Comparison of ENCODE assay signal across 27 cellular contexts in the genomic region with DNA sequence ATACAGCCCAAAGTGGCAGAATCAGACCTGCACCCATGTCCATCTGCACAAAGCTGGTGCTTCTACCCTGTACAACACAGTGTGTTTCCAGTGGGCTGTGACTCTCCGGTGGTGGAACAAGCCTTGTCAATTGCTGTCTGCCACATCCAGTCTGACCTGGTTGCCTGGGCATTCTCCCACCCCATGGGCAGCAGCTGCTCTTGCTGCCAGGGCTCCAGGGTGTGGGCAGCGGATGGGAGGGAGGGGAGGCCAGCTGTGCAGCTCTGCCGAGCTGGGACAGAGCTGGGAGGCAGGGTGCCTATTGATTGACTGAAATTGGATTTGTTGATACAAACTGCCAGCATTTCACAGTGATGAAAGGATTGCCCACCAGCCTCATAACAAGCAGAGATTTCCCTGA.
DNase-seq lines count a peak whose midpoint lies in the region; ATAC-seq and TF ChIP-seq lines count a peak whose summit lies in the region.
"Had no signal": no experiment of that assay in that cellular context is flagged by ENCODE, and none has a peak within 500 bp of the region (broad histone marks: within the 10 kb centered on the region; RNA-seq: fewer than 3 reads in every experiment).

No MANE protein-coding gene starts in this region.

- no peaks in the 10 kb centered on the region for H3F3A ChIP-seq in SK-N-SH (replicated peaks; ENCODE audit: insufficient read depth)
- H3F3A ChIP-seq in neural cell (ENCODE audit: insufficient read depth, low read length, poor library complexity, severe bottlenecking), result no peaks in the 10 kb centered on the region

- ATAC-seq in SK-N-SH treated with all-trans-retinoic acid at 6 μM for 48 hours, result no peak
- ATAC-seq in Right ventricle myocardium superior (ENCODE audit: poor library complexity), result no peak
- ATAC-seq: A549, T-helper 17 cell had no signal

- peaks cover 0 to 7% of the 10 kb centered on the region in 2 experiments; a peak in 1 of 4 replicates for H3K4me1 ChIP-seq in SK-N-SH (ENCODE audit: control insufficient read depth in 1 of 2, insufficient read depth in 2 of 2, low read depth in 1 of 2, low read length in 1 of 2)
- H3K4me1 ChIP-seq: A549, HAP-1 had no signal

- intact Hi-C loops in Right ventricle myocardium superior (cut with DNase I), result no loop called here

- H3K4me2 ChIP-seq in SK-N-SH, result no peak overlapping the region
- no peak overlapping the region for H3K4me2 ChIP-seq in neural cell (ENCODE audit: low read length)
- H3K4me2 ChIP-seq: A549 had no signal

- TF ChIP-seq CTCF in SK-N-SH (IDR thresholded peaks at IDR 0.05) (no peak), neural cell (IDR thresholded peaks at IDR 0.05; ENCODE audit: poor library complexity, severe bottlenecking) (no peak)

- H3K9ac ChIP-seq in SK-N-SH (no peak overlapping the region), neural cell (ENCODE audit: low read length) (peak overlapping the region; percentile 13)

- no peak overlapping the region for H2AFZ ChIP-seq in SK-N-SH (ENCODE audit: low read depth)
- H2AFZ ChIP-seq in neural cell (ENCODE audit: low read depth, low read length), result no peak overlapping the region

- H3K79me2 ChIP-seq in SK-N-SH (ENCODE audit: insufficient read depth) (no peaks in the 10 kb centered on the region), neural cell (replicated peaks; ENCODE audit: insufficient read depth, low read length) (no peaks in the 10 kb centered on the region)

- no peaks in the 10 kb centered on the region for H3K9me2 ChIP-seq in SK-N-SH
- no peaks in the 10 kb centered on the region for H3K9me2 ChIP-seq in neural cell (ENCODE audit: insufficient read depth, low read length)

- no peaks in the 10 kb centered on the region for H4K20me1 ChIP-seq in SK-N-SH (ENCODE audit: insufficient read depth)
- H4K20me1 ChIP-seq in neural cell (ENCODE audit: insufficient read depth), result no peaks in the 10 kb centered on the region

- 0% methylated on average over 1 of the region's 3 CpGs for WGBS in SK-N-SH (ENCODE audit: low lambda C conversion rate)

- DNase-seq in SK-N-SH (peak; percentile 53), NCI-H69 (lab: John Stamatoyannopoulos, UW) (peak; percentile 37), midbrain (lab: John Stamatoyannopoulos, UW) (no peak), OCI-M1 (lab: John Stamatoyannopoulos, UW) (no peak), Right ventricle myocardium superior (no peak)
- DNase-seq: AML-193; C1 segment of cervical spinal cord; CD4-positive, alpha-beta memory T cell; COR-L47; DMS79 treated with DMSO at 0.1 percent for 48 hours; HFFc6; IMR-90; KG1; MG63; NCI-H1105 treated with DMSO at 0.1 percent for 48 hours; NCI-H187; NCI-H2081 treated with DMSO at 0.1 percent for 48 hours; NCI-H345; NCI-H510A treated with DMSO at 0.1 percent for 48 hours; Peyer's patch; SIG-M5; T-helper 17 cell had no signal

- H3K9me3 ChIP-seq in SK-N-SH (no peaks in the 10 kb centered on the region), neural cell (ENCODE audit: low read length) (no peaks in the 10 kb centered on the region)
- H3K9me3 ChIP-seq: A549, HAP-1, MG63, Peyer's patch had no signal

- POLR2A ChIA-PET in SK-N-SH (lab: Yijun Ruan, JAX), result no interaction called here

- TF ChIP-seq EP300 in SK-N-SH (IDR thresholded peaks at IDR 0.05; ENCODE audit: borderline replicate concordance in 1 of 2, low read depth in 1 of 2, low read length in 1 of 2), result no peak
- TF ChIP-seq EP300 in neural cell (conservative IDR thresholded peaks at IDR 0.05; ENCODE audit: poor library complexity, severe bottlenecking), result no peak

- no peak overlapping the region for H3K27ac ChIP-seq in SK-N-SH (ENCODE audit: low read depth in 2 of 2, low read length in 1 of 2)
- H3K27ac ChIP-seq in neural cell (ENCODE audit: low read length), result no peak overlapping the region
- H3K27ac ChIP-seq: A549, Peyer's patch, SK-N-MC had no signal

- H3K4me3 ChIP-seq in SK-N-SH (ENCODE audit: low read depth in 2 of 2, low read length in 1 of 2), result no peak overlapping the region
- peak overlapping the region; percentile 13 for H3K4me3 ChIP-seq in neural cell (ENCODE audit: low read length)
- H3K4me3 ChIP-seq: A549, HAP-1, MG63, Peyer's patch, SK-N-MC had no signal

- TF ChIP-seq RAD21 in SK-N-SH (IDR thresholded peaks at IDR 0.05; ENCODE audit: low read length) (no peak), neural cell (conservative IDR thresholded peaks at IDR 0.05) (no peak)

- H3K27me3 ChIP-seq in SK-N-SH (ENCODE audit: insufficient read depth) (peaks cover 11% of the 10 kb centered on the region; the same call in 1 of the 2 replicates), neural cell (ENCODE audit: insufficient read depth, low read depth, low read length) (no peaks in the 10 kb centered on the region)
- H3K27me3 ChIP-seq: MG63, Peyer's patch had no signal

- H3K36me3 ChIP-seq in SK-N-SH (replicated peaks in 1 of 2; ENCODE audit: control insufficient read depth in 1 of 2, insufficient read depth in 2 of 2, low read length in 1 of 2) (no peaks in the 10 kb centered on the region), neural cell (ENCODE audit: insufficient read depth, low read length) (no peaks in the 10 kb centered on the region)
- H3K36me3 ChIP-seq: HAP-1, MG63, Peyer's patch had no signal

- CTCF ChIA-PET in SK-N-SH (lab: Yijun Ruan, JAX), result interaction anchor here (1.3 kb wide), 1 partner anchor 385 kb away, joined by 3 read pairs; no protein-coding TSS in a partner anchor

TF ChIP-seq in SK-N-SH, 30 proteins besides CTCF, POLR2A, EP300 and RAD21 (continues in another document):
- no peak for TF ChIP-seq NFIC (IDR thresholded peaks at IDR 0.05; ENCODE audit: borderline replicate concordance)

TF ChIP-seq in SK-N-SH treated with all-trans-retinoic acid at 6 μM for 48 hours, 23 proteins besides CTCF, POLR2A, EP300 and RAD21 (continues in another document):
- no peak for TF ChIP-seq ISL1 (CRISPR knock-in tag; IDR thresholded peaks at IDR 0.05)
- TF ChIP-seq TOX (CRISPR knock-in tag; IDR thresholded peaks at IDR 0.05; ENCODE audit: borderline replicate concordance), result no peak
- no peak for TF ChIP-seq ZNF565 (CRISPR knock-in tag; conservative IDR thresholded peaks at IDR 0.05; ENCODE audit: low read depth)
- TF ChIP-seq, protein P1, sequence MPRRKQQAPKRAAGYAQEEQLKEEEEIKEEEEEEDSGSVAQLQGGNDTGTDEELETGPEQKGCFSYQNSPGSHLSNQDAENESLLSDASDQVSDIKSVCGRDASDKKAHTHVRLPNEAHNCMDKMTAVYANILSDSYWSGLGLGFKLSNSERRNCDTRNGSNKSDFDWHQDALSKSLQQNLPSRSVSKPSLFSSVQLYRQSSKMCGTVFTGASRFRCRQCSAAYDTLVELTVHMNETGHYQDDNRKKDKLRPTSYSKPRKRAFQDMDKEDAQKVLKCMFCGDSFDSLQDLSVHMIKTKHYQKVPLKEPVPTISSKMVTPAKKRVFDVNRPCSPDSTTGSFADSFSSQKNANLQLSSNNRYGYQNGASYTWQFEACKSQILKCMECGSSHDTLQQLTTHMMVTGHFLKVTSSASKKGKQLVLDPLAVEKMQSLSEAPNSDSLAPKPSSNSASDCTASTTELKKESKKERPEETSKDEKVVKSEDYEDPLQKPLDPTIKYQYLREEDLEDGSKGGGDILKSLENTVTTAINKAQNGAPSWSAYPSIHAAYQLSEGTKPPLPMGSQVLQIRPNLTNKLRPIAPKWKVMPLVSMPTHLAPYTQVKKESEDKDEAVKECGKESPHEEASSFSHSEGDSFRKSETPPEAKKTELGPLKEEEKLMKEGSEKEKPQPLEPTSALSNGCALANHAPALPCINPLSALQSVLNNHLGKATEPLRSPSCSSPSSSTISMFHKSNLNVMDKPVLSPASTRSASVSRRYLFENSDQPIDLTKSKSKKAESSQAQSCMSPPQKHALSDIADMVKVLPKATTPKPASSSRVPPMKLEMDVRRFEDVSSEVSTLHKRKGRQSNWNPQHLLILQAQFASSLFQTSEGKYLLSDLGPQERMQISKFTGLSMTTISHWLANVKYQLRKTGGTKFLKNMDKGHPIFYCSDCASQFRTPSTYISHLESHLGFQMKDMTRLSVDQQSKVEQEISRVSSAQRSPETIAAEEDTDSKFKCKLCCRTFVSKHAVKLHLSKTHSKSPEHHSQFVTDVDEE (CRISPR knock-in tag; IDR thresholded peaks at IDR 0.05), result no peak
- TF ChIP-seq BACH2 (CRISPR knock-in tag; IDR thresholded peaks at IDR 0.05; ENCODE audit: borderline replicate concordance), result no peak

TF ChIP-seq in neural cell, 6 proteins besides CTCF, POLR2A, EP300 and RAD21:
- no peak for TF ChIP-seq MXI1 (conservative IDR thresholded peaks at IDR 0.05; ENCODE audit: poor library complexity, severe bottlenecking)
- TF ChIP-seq, protein P2, sequence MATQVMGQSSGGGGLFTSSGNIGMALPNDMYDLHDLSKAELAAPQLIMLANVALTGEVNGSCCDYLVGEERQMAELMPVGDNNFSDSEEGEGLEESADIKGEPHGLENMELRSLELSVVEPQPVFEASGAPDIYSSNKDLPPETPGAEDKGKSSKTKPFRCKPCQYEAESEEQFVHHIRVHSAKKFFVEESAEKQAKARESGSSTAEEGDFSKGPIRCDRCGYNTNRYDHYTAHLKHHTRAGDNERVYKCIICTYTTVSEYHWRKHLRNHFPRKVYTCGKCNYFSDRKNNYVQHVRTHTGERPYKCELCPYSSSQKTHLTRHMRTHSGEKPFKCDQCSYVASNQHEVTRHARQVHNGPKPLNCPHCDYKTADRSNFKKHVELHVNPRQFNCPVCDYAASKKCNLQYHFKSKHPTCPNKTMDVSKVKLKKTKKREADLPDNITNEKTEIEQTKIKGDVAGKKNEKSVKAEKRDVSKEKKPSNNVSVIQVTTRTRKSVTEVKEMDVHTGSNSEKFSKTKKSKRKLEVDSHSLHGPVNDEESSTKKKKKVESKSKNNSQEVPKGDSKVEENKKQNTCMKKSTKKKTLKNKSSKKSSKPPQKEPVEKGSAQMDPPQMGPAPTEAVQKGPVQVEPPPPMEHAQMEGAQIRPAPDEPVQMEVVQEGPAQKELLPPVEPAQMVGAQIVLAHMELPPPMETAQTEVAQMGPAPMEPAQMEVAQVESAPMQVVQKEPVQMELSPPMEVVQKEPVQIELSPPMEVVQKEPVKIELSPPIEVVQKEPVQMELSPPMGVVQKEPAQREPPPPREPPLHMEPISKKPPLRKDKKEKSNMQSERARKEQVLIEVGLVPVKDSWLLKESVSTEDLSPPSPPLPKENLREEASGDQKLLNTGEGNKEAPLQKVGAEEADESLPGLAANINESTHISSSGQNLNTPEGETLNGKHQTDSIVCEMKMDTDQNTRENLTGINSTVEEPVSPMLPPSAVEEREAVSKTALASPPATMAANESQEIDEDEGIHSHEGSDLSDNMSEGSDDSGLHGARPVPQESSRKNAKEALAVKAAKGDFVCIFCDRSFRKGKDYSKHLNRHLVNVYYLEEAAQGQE (IDR thresholded peaks at IDR 0.05; ENCODE audit: borderline replicate concordance), result no peak

Comparison
In these comparisons a context has a peak if more than half of its experiments do, and no peak if none do; other contexts are left out.
1. DNase-seq: peak in SK-N-SH (single experiment) and NCI-H69 (single experiment); none in midbrain (single experiment), OCI-M1 (single experiment) and Right ventricle myocardium superior (single experiment).